Comparison of ENCODE assay signal across 1 cellular context in genomic region chr12:68639396-68639767, GRCh38.
TF ChIP-seq lines count a peak whose summit lies in the region.

No MANE protein-coding gene starts in this region.

TF ChIP-seq in GM12878, 131 proteins besides CTCF, POLR2A, EP300 and RAD21:
- TF ChIP-seq RUNX3 (IDR thresholded peaks at IDR 0.05; ENCODE audit: low read length) (no peak), CBX3 (IDR thresholded peaks at IDR 0.05; ENCODE audit: borderline replicate concordance, low read depth) (no peak), RELA (IDR thresholded peaks at IDR 0.05; ENCODE audit: borderline replicate concordance, partially characterized antibody) (no peak), CHD2 (IDR thresholded peaks at IDR 0.05; ENCODE audit: borderline replicate concordance, low read depth, low read length) (no peak)
